In genomic region chr10:84523509-84523908, GRCh38 we compare ENCODE assay signal across 11 cellular contexts.
A peak's percentile ranks its signal among the peaks of the same experiment; 100 is the strongest.
DNase-seq lines count a peak whose midpoint lies in the region; ATAC-seq and TF ChIP-seq lines count a peak whose summit lies in the region.
"Had no signal": no experiment of that assay in that cellular context is flagged by ENCODE, and none has a peak within 500 bp of the region (broad histone marks: within the 10 kb centered on the region; RNA-seq: fewer than 3 reads in every experiment).

No MANE protein-coding gene starts in this region.

- no peak overlapping the region for H2AFZ ChIP-seq in GM23248

- no peaks in the 10 kb centered on the region for H3K9me3 ChIP-seq in GM23248 (ENCODE audit: low read depth)
- no peaks in the 10 kb centered on the region for H3K9me3 ChIP-seq in effector memory CD4-positive, alpha-beta T cell (ENCODE audit: control insufficient read depth, low read length)
- H3K9me3 ChIP-seq: upper lobe of right lung had no signal

- DNase-seq in GM23248 (peak; percentile 8), NCI-H1105 (lab: John Stamatoyannopoulos, UW) (peak; percentile 24), astrocyte of the spinal cord (ENCODE audit: low read depth, low spot score) (peak; percentile 33), lung microvascular endothelial cell (ENCODE audit: low read depth in 2 of 2) (peak; percentile 15 to 33)
- no peak for DNase-seq in effector memory CD4-positive, alpha-beta T cell
- DNase-seq: cerebellar nuclear complex, natural killer cell, NCI-H1694, upper lobe of right lung had no signal

- H4K20me1 ChIP-seq in GM23248 (ENCODE audit: insufficient read depth): no peaks in the 10 kb centered on the region

- no peak overlapping the region for H3K4me2 ChIP-seq in GM23248 (ENCODE audit: unreplicated experiment)

- in situ Hi-C loops in GM23248 (cut with MboI): no loop called here
- in situ Hi-C loops in astrocyte of the spinal cord (cut with HindIII; ENCODE audit: low sequenced_read_pairs): no loop called here

- H3K9me2 ChIP-seq in GM23248 (ENCODE audit: insufficient read depth): no peaks in the 10 kb centered on the region

- no peak overlapping the region for H3K27ac ChIP-seq in GM23248
- no peak overlapping the region for H3K27ac ChIP-seq in effector memory CD4-positive, alpha-beta T cell (ENCODE audit: insufficient read depth, low read length, poor library complexity, severe bottlenecking)
- H3K27ac ChIP-seq: upper lobe of right lung had no signal

- H3K36me3 ChIP-seq in GM23248 (ENCODE audit: low read depth): no peaks in the 10 kb centered on the region
- no peaks in the 10 kb centered on the region for H3K36me3 ChIP-seq in effector memory CD4-positive, alpha-beta T cell (ENCODE audit: control insufficient read depth, insufficient read depth, low read length)
- H3K36me3 ChIP-seq: upper lobe of right lung had no signal

- 40 to 47% methylated on average over 5 of the region's 5 CpGs for WGBS in GM23248 (ENCODE audit: low coverage in 1 of 2, low lambda C conversion rate in 2 of 2, missing lambda C conversion rate in 2 of 2), 2 experiments

- H3F3A ChIP-seq in GM23248 (ENCODE audit: insufficient read depth): no peaks in the 10 kb centered on the region

- ATAC-seq in GM18517 (IDR thresholded peaks at IDR 0.05; ENCODE audit: unreplicated experiment) (no peak), GM19324 (IDR thresholded peaks at IDR 0.05; ENCODE audit: low FRiP score, unreplicated experiment) (no peak)
- ATAC-seq: natural killer cell, upper lobe of right lung had no signal

- no peaks in the 10 kb centered on the region for H3K4me1 ChIP-seq in GM23248 (ENCODE audit: insufficient read depth)
- H3K4me1 ChIP-seq in effector memory CD4-positive, alpha-beta T cell (ENCODE audit: control insufficient read depth, insufficient read depth, low read length, poor library complexity, severe bottlenecking): no peaks in the 10 kb centered on the region
- H3K4me1 ChIP-seq: upper lobe of right lung had no signal

- H3K4me3 ChIP-seq in GM23248 (no peak overlapping the region), astrocyte of the spinal cord (ENCODE audit: low read depth, low read length) (no peak overlapping the region)
- H3K4me3 ChIP-seq in effector memory CD4-positive, alpha-beta T cell (ENCODE audit: insufficient read depth, low read depth, low read length, poor library complexity, severe bottlenecking): no peak overlapping the region
- H3K4me3 ChIP-seq: upper lobe of right lung had no signal

- H3K27me3 ChIP-seq in GM23248 (replicated peaks; ENCODE audit: insufficient read depth): no peaks in the 10 kb centered on the region
- H3K27me3 ChIP-seq in effector memory CD4-positive, alpha-beta T cell (replicated peaks; ENCODE audit: control insufficient read depth, insufficient read depth, low read length, poor library complexity, severe bottlenecking): no peaks in the 10 kb centered on the region
- H3K27me3 ChIP-seq: upper lobe of right lung had no signal

- no peaks in the 10 kb centered on the region for H3K79me2 ChIP-seq in GM23248 (ENCODE audit: insufficient read depth)

- no peak overlapping the region for H3K9ac ChIP-seq in GM23248

- TF ChIP-seq CTCF in astrocyte of the spinal cord (IDR thresholded peaks at IDR 0.05; ENCODE audit: low read depth, low read length): no peak

Comparison
In these comparisons a context has a peak if more than half of its experiments do, and no peak if none do; other contexts are left out.
1. DNase-seq: peak in GM23248 (single experiment), NCI-H1105 (single experiment), astrocyte of the spinal cord (single experiment) and lung microvascular endothelial cell (2 of 2); none in effector memory CD4-positive, alpha-beta T cell (0 of 3).